In genomic region chr13:110339263-110339662, GRCh38 we compare ENCODE assay signal across 15 cellular contexts. TPM values are rescaled to one million over a fixed set of nuclear protein-coding genes. Genes with fewer than 3 reads are reported as not detected.
DNase-seq lines count a peak whose midpoint lies in the region; TF ChIP-seq lines count a peak whose summit lies in the region.
"Had no signal": no experiment of that assay in that cellular context is flagged by ENCODE, and none has a peak within 500 bp of the region (broad histone marks: within the 10 kb centered on the region; RNA-seq: fewer than 3 reads in every experiment).

No MANE protein-coding gene starts in this region.

- H3K9me3 ChIP-seq in H9 (ENCODE audit: control insufficient read depth, low read depth, low read length) (no peaks in the 10 kb centered on the region), mucosa of rectum (ENCODE audit: control insufficient read depth in 2 of 2, low read length in 2 of 2) (no peaks in the 10 kb centered on the region), stomach smooth muscle (ENCODE audit: control insufficient read depth in 2 of 2, low read length in 2 of 2) (no peaks in the 10 kb centered on the region), SK-N-SH (no peaks in the 10 kb centered on the region)
- H3K9me3 ChIP-seq: mucosa of descending colon had no signal

- H3K4me3 ChIP-seq in mucosa of rectum (ENCODE audit: low read length in 2 of 2) (no peak overlapping the region), stomach smooth muscle (ENCODE audit: low read length in 2 of 2) (peak overlapping the region in 1 of 2 donors; percentile 54), SK-N-SH (ENCODE audit: low read depth in 2 of 2, low read length in 1 of 2) (no peak overlapping the region)
- H3K4me3 ChIP-seq: mucosa of descending colon had no signal

- H4K8ac ChIP-seq in H9 (replicated peaks; ENCODE audit: insufficient read length, low read depth, low read length) = no peak overlapping the region

- H3T11ph ChIP-seq in H9 (ENCODE audit: low read length) = no peak overlapping the region

- no peak overlapping the region for H3K4ac ChIP-seq in H9 (ENCODE audit: low read depth, low read length)

- no CpG with 5 or more reads among the region's 6 CpGs for WGBS in H9 (ENCODE audit: extremely low coverage, insufficient read length, low lambda C conversion rate)
- 91% methylated on average over 6 of the region's 6 CpGs for WGBS in SK-N-SH (ENCODE audit: low lambda C conversion rate)

- no peak overlapping the region for H2BK20ac ChIP-seq in H9 (ENCODE audit: low read depth, low read length, poor library complexity, severe bottlenecking)

- H3K14ac ChIP-seq in H9 (ENCODE audit: insufficient read depth, low read length) = no peak overlapping the region

- TF ChIP-seq EP300 in SK-N-SH (IDR thresholded peaks at IDR 0.05; ENCODE audit: borderline replicate concordance in 1 of 2, low read depth in 1 of 2, low read length in 1 of 2) = no peak

- H3K27me3 Mint-ChIP-seq in H9 (ENCODE audit: low read depth) = no peaks in the 10 kb centered on the region; the same call in 1 of the 2 replicates

- H3K27ac Mint-ChIP-seq in H9 = peak overlapping the region in 2 of 3 experiments; percentile 58 to 80; a peak in 2 of 7 replicates
- H3K27ac Mint-ChIP-seq: activated CD4-positive, alpha-beta T cell treated with anti-CD3 and anti-CD28 coated beads, Interleukin-2, amount 10 ng/mL, durations not matched to agents 24 days and 14 days had no signal

- H3K9ac ChIP-seq in H9 (ENCODE audit: extremely low read depth, insufficient read length, low read length) = no peak overlapping the region
- H3K9ac ChIP-seq in mucosa of rectum (ENCODE audit: low read depth in 1 of 2, low read length in 2 of 2) = no peak overlapping the region
- peak overlapping the region; percentile 66 to 85 for H3K9ac ChIP-seq in stomach smooth muscle (ENCODE audit: low read length in 2 of 2)
- H3K9ac ChIP-seq in SK-N-SH = no peak overlapping the region

- H2BK5ac ChIP-seq in H9 (ENCODE audit: insufficient read length, low read length) = no peak overlapping the region

- no peak overlapping the region for H4K91ac ChIP-seq in H9 (ENCODE audit: insufficient read length, low read depth, low read length)

- H3K4me3 Mint-ChIP-seq in H9 = no peak overlapping the region
- H3K4me3 Mint-ChIP-seq: activated CD4-positive, alpha-beta T cell treated with anti-CD3 and anti-CD28 coated beads, Interleukin-2, amount 10 ng/mL, durations not matched to agents 24 days and 14 days had no signal

- H3K4me1 ChIP-seq in H9 (ENCODE audit: insufficient read depth, low read length) (peaks cover 10% of the 10 kb centered on the region; the same call in 1 of the 2 replicates), mucosa of rectum (ENCODE audit: control insufficient read depth in 2 of 2, insufficient read depth in 2 of 2, low read length in 2 of 2) (peaks cover 10 to 15% of the 10 kb centered on the region in 2 donors), stomach smooth muscle (ENCODE audit: control insufficient read depth, insufficient read depth, low read length) (peaks cover 92% of the 10 kb centered on the region), SK-N-SH (ENCODE audit: control insufficient read depth in 1 of 2, insufficient read depth in 2 of 2, low read depth in 1 of 2, low read length in 1 of 2) (peaks cover 0 to 36% of the 10 kb centered on the region in 2 experiments; a peak in 3 of 4 replicates)

- peaks cover 56 to 59% of the 10 kb centered on the region in 2 experiments for H3K4me1 Mint-ChIP-seq in H9

- H3K4me2 ChIP-seq in H9 (ENCODE audit: insufficient read depth, insufficient read length, low read length) (no peak overlapping the region), SK-N-SH (no peak overlapping the region)

- no peaks in the 10 kb centered on the region for H3K9me2 ChIP-seq in SK-N-SH

- H3K27ac ChIP-seq in H9 (ENCODE audit: insufficient read length, low read depth, low read length) (no peak overlapping the region), caudate nucleus (ENCODE audit: low read depth, low read length) (peak overlapping the region; percentile 13), mucosa of rectum (ENCODE audit: low read depth in 2 of 2, low read length in 2 of 2) (peak overlapping the region; percentile 54 to 75), stomach smooth muscle (ENCODE audit: low read length) (peak overlapping the region; percentile 100), SK-N-SH (ENCODE audit: low read depth in 2 of 2, low read length in 1 of 2) (no peak overlapping the region)

- DNase-seq in H9 = no peak
- DNase-seq in caudate nucleus (lab: John Stamatoyannopoulos, UW) = no peak
- DNase-seq in COLO829 (ENCODE audit: low spot score) = no peak
- no peak for DNase-seq in GM19240 (ENCODE audit: insufficient read length, low spot score)
- DNase-seq in SK-N-SH = no peak
- DNase-seq in DMS53 treated with DMSO at 0.1 percent for 48 hours (lab: John Stamatoyannopoulos, UW; ENCODE audit: unreplicated experiment) = no peak
- DNase-seq: activated CD4-positive, alpha-beta T cell treated with anti-CD3 and anti-CD28 coated beads, Interleukin-2, amount 10 ng/mL, durations not matched to agents 24 days and 14 days; activated T-cell treated with anti-CD3 and anti-CD28 coated beads, Interleukin-2, amount 50 U/mL, for 1 hour; KG1; mucosa of descending colon; NCI-H1417 treated with DMSO at 0.1 percent for 48 hours; stimulated activated naive CD8-positive, alpha-beta T cell treated with anti-CD3 and anti-CD28 coated beads, Interleukin-15, Interleukin-2, amounts not matched to agents 100 U/mL and 50 U/mL, for 24 hours; T-helper 9 cell had no signal

- CTCF ChIA-PET in SK-N-SH (lab: Yijun Ruan, JAX) = no interaction called here

- peaks cover 7% of the 10 kb centered on the region for H3F3A ChIP-seq in SK-N-SH (replicated peaks; ENCODE audit: insufficient read depth)

- H3K27me3 ChIP-seq in H9 (ENCODE audit: insufficient read depth, low read length) = no peaks in the 10 kb centered on the region
- peaks cover 0 to 7% of the 10 kb centered on the region in 2 donors for H3K27me3 ChIP-seq in mucosa of rectum (ENCODE audit: control insufficient read depth in 2 of 2, insufficient read depth in 2 of 2, low read length in 2 of 2)
- H3K27me3 ChIP-seq in stomach smooth muscle (ENCODE audit: control insufficient read depth in 1 of 2, insufficient read depth in 2 of 2, low read length in 2 of 2) = no peaks in the 10 kb centered on the region
- H3K27me3 ChIP-seq in SK-N-SH (ENCODE audit: insufficient read depth) = no peaks in the 10 kb centered on the region

- no peak overlapping the region for H4K5ac ChIP-seq in H9 (ENCODE audit: insufficient read length, low read depth, low read length)

- H2AFZ ChIP-seq in H9 (ENCODE audit: low read length) = no peak overlapping the region
- no peak overlapping the region for H2AFZ ChIP-seq in SK-N-SH (ENCODE audit: low read depth)

- no peaks in the 10 kb centered on the region for H3K23me2 ChIP-seq in H9 (ENCODE audit: insufficient read length, low read depth, low read length, poor library complexity, severe bottlenecking)

- H3K36me3 ChIP-seq in mucosa of rectum (ENCODE audit: control insufficient read depth in 2 of 2, insufficient read depth in 2 of 2, low read length in 2 of 2) = no peaks in the 10 kb centered on the region
- H3K36me3 ChIP-seq in stomach smooth muscle (ENCODE audit: control insufficient read depth in 2 of 2, insufficient read depth in 2 of 2, low read length in 2 of 2) = peaks cover 0 to 3% of the 10 kb centered on the region in 2 donors
- peaks cover 0 to 13% of the 10 kb centered on the region in 2 experiments for H3K36me3 ChIP-seq in SK-N-SH (replicated peaks in 1 of 2; ENCODE audit: control insufficient read depth in 1 of 2, insufficient read depth in 2 of 2, low read length in 1 of 2)

- TF ChIP-seq RAD21 in SK-N-SH (IDR thresholded peaks at IDR 0.05; ENCODE audit: low read length) = no peak

- H2BK120ac ChIP-seq in H9 (ENCODE audit: low read depth, low read length, poor library complexity, severe bottlenecking) = no peak overlapping the region

- no peak for TF ChIP-seq CTCF in H9 (conservative IDR thresholded peaks at IDR 0.05)
- no peak for TF ChIP-seq CTCF in SK-N-SH (IDR thresholded peaks at IDR 0.05)

- H3K23ac ChIP-seq in H9 (ENCODE audit: insufficient read length, low read depth, low read length) = no peak overlapping the region

- no peak overlapping the region for H2AK5ac ChIP-seq in H9 (ENCODE audit: insufficient read length, low read length)

- no peaks in the 10 kb centered on the region for H4K20me1 ChIP-seq in H9 (ENCODE audit: control insufficient read depth, insufficient read depth, insufficient read length)
- H4K20me1 ChIP-seq in SK-N-SH (ENCODE audit: insufficient read depth) = no peaks in the 10 kb centered on the region

- POLR2A ChIA-PET in SK-N-SH (lab: Yijun Ruan, JAX) = no interaction called here

- H3K79me2 ChIP-seq in H9 (ENCODE audit: insufficient read depth, low read length) (peaks cover 2% of the 10 kb centered on the region; the same call in 1 of the 2 replicates), SK-N-SH (ENCODE audit: insufficient read depth) (peaks cover 97% of the 10 kb centered on the region)

- no peak overlapping the region for H2BK15ac ChIP-seq in H9 (ENCODE audit: low read depth, low read length)

- H3K9me3 Mint-ChIP-seq in H9 = no peaks in the 10 kb centered on the region

- no peak overlapping the region for H3K18ac ChIP-seq in H9 (ENCODE audit: insufficient read length, low read depth, low read length)

- peaks cover 8 to 17% (median 9%) of the 10 kb centered on the region in 3 experiments; a peak in 6 of 7 replicates for H3K36me3 Mint-ChIP-seq in H9 (ENCODE audit: insufficient read depth in 1 of 3, low read depth in 3 of 3)

- no peak overlapping the region for H3K56ac ChIP-seq in H9 (ENCODE audit: insufficient read length, low read depth, low read length)

- peaks cover 6% of the 10 kb centered on the region for H3K79me1 ChIP-seq in H9 (ENCODE audit: insufficient read depth, low read depth, low read length, poor library complexity, severe bottlenecking)

- no peak overlapping the region for H2BK12ac ChIP-seq in H9 (ENCODE audit: insufficient read length, low read depth, low read length)

TF ChIP-seq in SK-N-SH, 30 proteins besides CTCF, POLR2A, EP300 and RAD21 (continues in another document):
- no peak for TF ChIP-seq GABPA (IDR thresholded peaks at IDR 0.05; ENCODE audit: low read depth)
- no peak for TF ChIP-seq FOXM1 (IDR thresholded peaks at IDR 0.05; ENCODE audit: low read depth)

RNA-seq across cellular contexts. Expression of gene COL4A2, which starts 32.2 kb away (rescaled TPM):
- total RNA-seq in H9 (2021) = 68.8 and 76.5 TPM in 2 replicates
- 61.1 and 137 TPM in 2 replicates for polyA plus RNA-seq in SK-N-SH (2012; rRNA removed)
- 42.5 and 60.6 TPM in 2 replicates for polyA plus RNA-seq in SK-N-SH (2012; cell fraction: cytosol; rRNA removed)
- 103 and 166 TPM in 2 replicates for polyA plus RNA-seq in SK-N-SH (2012; cell fraction: nucleus; rRNA removed)
- total RNA-seq: activated CD4-positive, alpha-beta T cell treated with anti-CD3 and anti-CD28 coated beads, Interleukin-2, amount 10 ng/mL, durations not matched to agents 24 days and 14 days had no signal

RNA-seq across cellular contexts. Expression of gene COL4A1, which starts 32.3 kb away (rescaled TPM):
- total RNA-seq in H9 (2021) = 73.1 and 74.6 TPM in 2 replicates
- 28.2 and 30.3 TPM in 2 replicates for polyA plus RNA-seq in SK-N-SH (2012; rRNA removed)
- 28.1 and 32.5 TPM in 2 replicates for polyA plus RNA-seq in SK-N-SH (2012; cell fraction: cytosol; rRNA removed)
- polyA plus RNA-seq in SK-N-SH (2012; cell fraction: nucleus; rRNA removed) = 48.2 and 61.1 TPM in 2 replicates
- total RNA-seq: activated CD4-positive, alpha-beta T cell treated with anti-CD3 and anti-CD28 coated beads, Interleukin-2, amount 10 ng/mL, durations not matched to agents 24 days and 14 days had no signal

Comparison
In these comparisons a context has a peak if more than half of its experiments do, and no peak if none do; other contexts are left out.
1. H3K27ac ChIP-seq: peak in caudate nucleus (single experiment), mucosa of rectum (2 of 2) and stomach smooth muscle (single experiment); none in H9 (single experiment) and SK-N-SH (0 of 2).
2. H3K9ac ChIP-seq: peak in stomach smooth muscle (2 of 2); none in H9 (single experiment), mucosa of rectum (0 of 2) and SK-N-SH (single experiment).